Comparison of ENCODE assay signal across 10 cellular contexts in the genomic region with DNA sequence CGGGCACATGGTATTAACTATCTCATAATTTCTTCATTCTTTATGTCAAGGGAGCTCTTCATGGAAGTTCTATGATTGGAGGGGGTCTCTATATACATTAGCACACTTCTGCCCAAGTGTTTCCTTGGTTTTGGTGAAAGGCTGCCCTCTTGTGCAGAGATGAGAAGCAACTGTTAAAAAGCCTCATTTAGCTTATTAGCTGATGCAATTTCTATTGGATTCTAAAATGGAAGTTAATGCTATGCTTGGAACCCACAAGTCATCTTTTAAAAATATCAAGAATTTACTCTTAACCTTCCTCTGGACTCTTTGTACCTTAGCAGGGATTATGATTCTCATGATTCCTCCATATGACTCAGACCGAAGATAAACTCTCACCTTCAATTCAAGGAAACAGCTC.
A peak's percentile ranks its signal among the peaks of the same experiment; 100 is the strongest.
DNase-seq lines count a peak whose midpoint lies in the region; ATAC-seq and TF ChIP-seq lines count a peak whose summit lies in the region.
"Had no signal": no experiment of that assay in that cellular context is flagged by ENCODE, and none has a peak within 500 bp of the region (broad histone marks: within the 10 kb centered on the region; RNA-seq: fewer than 3 reads in every experiment).

No MANE protein-coding gene starts in this region.

- intact Hi-C loops in dorsolateral prefrontal cortex (cut with DNase I) = no loop called here

- H3K27ac ChIP-seq in GM23338 (ENCODE audit: low read depth) (no peak overlapping the region), dorsolateral prefrontal cortex (peak overlapping the region in 1 of 59 donors; percentile 6)

- no peaks in the 10 kb centered on the region for H3F3A ChIP-seq in GM23338 (replicated peaks; ENCODE audit: low read depth)

- peaks cover 10% of the 10 kb centered on the region for H3K4me1 ChIP-seq in GM23338 (ENCODE audit: insufficient read depth)

- H3K27ac Mint-ChIP-seq in GM23338 = peak overlapping the region; percentile 28
- H3K27ac Mint-ChIP-seq: activated naive CD8-positive, alpha-beta T cell treated with anti-CD3 and anti-CD28 coated beads, Interleukin-2, amount 10 ng/mL, durations not matched to agents 7 days and 5 days; T-helper 1 cell treated with Interleukin-12 subunit alpha and Interleukin-12 subunit beta and Interleukin-4 antibody, amounts not matched to agents 30 μg/mL and 1 μg/mL, for 36 hours had no signal

- no peaks in the 10 kb centered on the region for H3K27me3 ChIP-seq in GM23338 (ENCODE audit: insufficient read depth)
- H3K27me3 ChIP-seq in dorsolateral prefrontal cortex = peaks cover 0 to 3% (median 0%) of the 10 kb centered on the region in 45 donors

- no peaks in the 10 kb centered on the region for H3K79me2 ChIP-seq in GM23338 (replicated peaks; ENCODE audit: insufficient read depth)

- no peaks in the 10 kb centered on the region for H3K36me3 ChIP-seq in GM23338 (ENCODE audit: insufficient read depth)

- peak; percentile 63 to 77 for TF ChIP-seq CTCF in GM23338 (conservative IDR thresholded peaks at IDR 0.05; ENCODE audit: low read depth in 2 of 2)
- peak in 40 of 56 donors; percentile 3 to 61 (median 38) for TF ChIP-seq CTCF in dorsolateral prefrontal cortex (IDR thresholded peaks at IDR 0.05 in 54 of 56, conservative IDR thresholded peaks at IDR 0.05 in 2 of 56; ENCODE audit: low read depth in 1 of 56, partially characterized antibody in 56 of 56)

- no peaks in the 10 kb centered on the region for H4K20me1 ChIP-seq in GM23338 (replicated peaks; ENCODE audit: insufficient read depth)

- peak overlapping the region; percentile 7; the same call in 1 of the 2 replicates for H2AFZ ChIP-seq in GM23338

- no peaks in the 10 kb centered on the region for H3K27me3 Mint-ChIP-seq in GM23338 (ENCODE audit: insufficient read depth, low read depth, poor library complexity)
- H3K27me3 Mint-ChIP-seq: activated naive CD8-positive, alpha-beta T cell treated with anti-CD3 and anti-CD28 coated beads, Interleukin-2, amount 10 ng/mL, durations not matched to agents 7 days and 5 days had no signal

- DNase-seq in GM23338 (ENCODE audit: low spot score) (peak; percentile 61), NCI-H226 (peak; percentile 26), dorsolateral prefrontal cortex (no peak), pons (ENCODE audit: low spot score) (peak; percentile 52), 8988T (no peak)
- DNase-seq: activated naive CD8-positive, alpha-beta T cell treated with anti-CD3 and anti-CD28 coated beads, Interleukin-2, amount 10 ng/mL, durations not matched to agents 7 days and 5 days had no signal

- no peaks in the 10 kb centered on the region for H3K9me2 ChIP-seq in GM23338 (ENCODE audit: insufficient read depth)

- H3K4me2 ChIP-seq in GM23338 = no peak overlapping the region

- peaks cover 8% of the 10 kb centered on the region; the same call in 2 of the 3 replicates for H3K36me3 Mint-ChIP-seq in GM23338 (ENCODE audit: low read depth)
- H3K36me3 Mint-ChIP-seq: activated naive CD8-positive, alpha-beta T cell treated with anti-CD3 and anti-CD28 coated beads, Interleukin-2, amount 10 ng/mL, durations not matched to agents 7 days and 5 days had no signal

- ATAC-seq in GM23338 = peak; percentile 75
- ATAC-seq in GM21619 (IDR thresholded peaks at IDR 0.05; ENCODE audit: unreplicated experiment) = no peak
- no peak for ATAC-seq in GM21529 (IDR thresholded peaks at IDR 0.05; ENCODE audit: unreplicated experiment)
- ATAC-seq in GM21825 (IDR thresholded peaks at IDR 0.05; ENCODE audit: unreplicated experiment) = no peak

- peaks cover 8% of the 10 kb centered on the region; the same call in 1 of the 3 replicates for H3K4me1 Mint-ChIP-seq in GM23338
- H3K4me1 Mint-ChIP-seq: activated naive CD8-positive, alpha-beta T cell treated with anti-CD3 and anti-CD28 coated beads, Interleukin-2, amount 10 ng/mL, durations not matched to agents 7 days and 5 days had no signal

- peaks cover 8% of the 10 kb centered on the region for H3K9me3 Mint-ChIP-seq in GM23338
- H3K9me3 Mint-ChIP-seq: T-helper 1 cell treated with Interleukin-12 subunit alpha and Interleukin-12 subunit beta and Interleukin-4 antibody, amounts not matched to agents 30 μg/mL and 1 μg/mL, for 36 hours had no signal

- H3K4me3 Mint-ChIP-seq in GM23338 = no peak overlapping the region
- H3K4me3 Mint-ChIP-seq: activated naive CD8-positive, alpha-beta T cell treated with anti-CD3 and anti-CD28 coated beads, Interleukin-2, amount 10 ng/mL, durations not matched to agents 7 days and 5 days; T-helper 1 cell treated with Interleukin-12 subunit alpha and Interleukin-12 subunit beta and Interleukin-4 antibody, amounts not matched to agents 30 μg/mL and 1 μg/mL, for 36 hours had no signal

- H3K4me3 ChIP-seq in GM23338 (no peak overlapping the region), dorsolateral prefrontal cortex (no peak overlapping the region)

TF ChIP-seq in GM23338, 12 proteins besides CTCF, POLR2A, EP300 and RAD21 (continues in another document):
- TF ChIP-seq STAT1 (IDR thresholded peaks at IDR 0.05; ENCODE audit: unreplicated experiment) = no peak
- TF ChIP-seq, protein P1, sequence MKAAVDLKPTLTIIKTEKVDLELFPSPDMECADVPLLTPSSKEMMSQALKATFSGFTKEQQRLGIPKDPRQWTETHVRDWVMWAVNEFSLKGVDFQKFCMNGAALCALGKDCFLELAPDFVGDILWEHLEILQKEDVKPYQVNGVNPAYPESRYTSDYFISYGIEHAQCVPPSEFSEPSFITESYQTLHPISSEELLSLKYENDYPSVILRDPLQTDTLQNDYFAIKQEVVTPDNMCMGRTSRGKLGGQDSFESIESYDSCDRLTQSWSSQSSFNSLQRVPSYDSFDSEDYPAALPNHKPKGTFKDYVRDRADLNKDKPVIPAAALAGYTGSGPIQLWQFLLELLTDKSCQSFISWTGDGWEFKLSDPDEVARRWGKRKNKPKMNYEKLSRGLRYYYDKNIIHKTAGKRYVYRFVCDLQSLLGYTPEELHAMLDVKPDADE (IDR thresholded peaks at IDR 0.05) = no peak
- no peak for TF ChIP-seq JUNB (IDR thresholded peaks at IDR 0.05; ENCODE audit: unreplicated experiment)
- no peak for TF ChIP-seq EZH2phosphoT487 (IDR thresholded peaks at IDR 0.05; ENCODE audit: unreplicated experiment)
- TF ChIP-seq CREB1 (CRISPR knock-in tag; IDR thresholded peaks at IDR 0.05; ENCODE audit: low read depth) = no peak
- TF ChIP-seq, protein P2, sequence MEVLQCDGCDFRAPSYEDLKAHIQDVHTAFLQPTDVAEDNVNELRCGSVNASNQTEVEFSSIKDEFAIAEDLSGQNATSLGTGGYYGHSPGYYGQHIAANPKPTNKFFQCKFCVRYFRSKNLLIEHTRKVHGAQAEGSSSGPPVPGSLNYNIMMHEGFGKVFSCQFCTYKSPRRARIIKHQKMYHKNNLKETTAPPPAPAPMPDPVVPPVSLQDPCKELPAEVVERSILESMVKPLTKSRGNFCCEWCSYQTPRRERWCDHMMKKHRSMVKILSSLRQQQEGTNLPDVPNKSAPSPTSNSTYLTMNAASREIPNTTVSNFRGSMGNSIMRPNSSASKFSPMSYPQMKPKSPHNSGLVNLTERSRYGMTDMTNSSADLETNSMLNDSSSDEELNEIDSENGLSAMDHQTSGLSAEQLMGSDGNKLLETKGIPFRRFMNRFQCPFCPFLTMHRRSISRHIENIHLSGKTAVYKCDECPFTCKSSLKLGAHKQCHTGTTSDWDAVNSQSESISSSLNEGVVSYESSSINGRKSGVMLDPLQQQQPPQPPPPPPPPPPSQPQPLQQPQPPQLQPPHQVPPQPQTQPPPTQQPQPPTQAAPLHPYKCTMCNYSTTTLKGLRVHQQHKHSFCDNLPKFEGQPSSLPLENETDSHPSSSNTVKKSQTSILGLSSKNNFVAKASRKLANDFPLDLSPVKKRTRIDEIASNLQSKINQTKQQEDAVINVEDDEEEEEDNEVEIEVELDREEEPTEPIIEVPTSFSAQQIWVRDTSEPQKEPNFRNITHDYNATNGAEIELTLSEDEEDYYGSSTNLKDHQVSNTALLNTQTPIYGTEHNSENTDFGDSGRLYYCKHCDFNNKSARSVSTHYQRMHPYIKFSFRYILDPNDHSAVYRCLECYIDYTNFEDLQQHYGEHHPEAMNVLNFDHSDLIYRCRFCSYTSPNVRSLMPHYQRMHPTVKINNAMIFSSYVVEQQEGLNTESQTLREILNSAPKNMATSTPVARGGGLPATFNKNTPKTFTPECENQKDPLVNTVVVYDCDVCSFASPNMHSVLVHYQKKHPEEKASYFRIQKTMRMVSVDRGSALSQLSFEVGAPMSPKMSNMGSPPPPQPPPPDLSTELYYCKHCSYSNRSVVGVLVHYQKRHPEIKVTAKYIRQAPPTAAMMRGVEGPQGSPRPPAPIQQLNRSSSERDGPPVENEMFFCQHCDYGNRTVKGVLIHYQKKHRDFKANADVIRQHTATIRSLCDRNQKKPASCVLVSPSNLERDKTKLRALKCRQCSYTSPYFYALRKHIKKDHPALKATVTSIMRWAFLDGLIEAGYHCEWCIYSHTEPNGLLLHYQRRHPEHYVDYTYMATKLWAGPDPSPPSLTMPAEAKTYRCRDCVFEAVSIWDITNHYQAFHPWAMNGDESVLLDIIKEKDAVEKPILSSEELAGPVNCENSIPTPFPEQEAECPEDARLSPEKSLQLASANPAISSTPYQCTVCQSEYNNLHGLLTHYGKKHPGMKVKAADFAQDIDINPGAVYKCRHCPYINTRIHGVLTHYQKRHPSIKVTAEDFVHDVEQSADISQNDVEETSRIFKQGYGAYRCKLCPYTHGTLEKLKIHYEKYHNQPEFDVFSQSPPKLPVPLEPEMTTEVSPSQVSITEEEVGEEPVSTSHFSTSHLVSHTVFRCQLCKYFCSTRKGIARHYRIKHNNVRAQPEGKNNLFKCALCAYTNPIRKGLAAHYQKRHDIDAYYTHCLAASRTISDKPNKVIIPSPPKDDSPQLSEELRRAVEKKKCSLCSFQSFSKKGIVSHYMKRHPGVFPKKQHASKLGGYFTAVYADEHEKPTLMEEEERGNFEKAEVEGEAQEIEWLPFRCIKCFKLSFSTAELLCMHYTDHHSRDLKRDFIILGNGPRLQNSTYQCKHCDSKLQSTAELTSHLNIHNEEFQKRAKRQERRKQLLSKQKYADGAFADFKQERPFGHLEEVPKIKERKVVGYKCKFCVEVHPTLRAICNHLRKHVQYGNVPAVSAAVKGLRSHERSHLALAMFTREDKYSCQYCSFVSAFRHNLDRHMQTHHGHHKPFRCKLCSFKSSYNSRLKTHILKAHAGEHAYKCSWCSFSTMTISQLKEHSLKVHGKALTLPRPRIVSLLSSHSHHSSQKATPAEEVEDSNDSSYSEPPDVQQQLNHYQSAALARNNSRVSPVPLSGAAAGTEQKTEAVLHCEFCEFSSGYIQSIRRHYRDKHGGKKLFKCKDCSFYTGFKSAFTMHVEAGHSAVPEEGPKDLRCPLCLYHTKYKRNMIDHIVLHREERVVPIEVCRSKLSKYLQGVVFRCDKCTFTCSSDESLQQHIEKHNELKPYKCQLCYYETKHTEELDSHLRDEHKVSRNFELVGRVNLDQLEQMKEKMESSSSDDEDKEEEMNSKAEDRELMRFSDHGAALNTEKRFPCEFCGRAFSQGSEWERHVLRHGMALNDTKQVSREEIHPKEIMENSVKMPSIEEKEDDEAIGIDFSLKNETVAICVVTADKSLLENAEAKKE (CRISPR knock-in tag; IDR thresholded peaks at IDR 0.05) = no peak
- TF ChIP-seq POLR2AphosphoS5 (IDR thresholded peaks at IDR 0.05; ENCODE audit: low read depth) = no peak
- no peak for TF ChIP-seq EZH2 (IDR thresholded peaks at IDR 0.05; ENCODE audit: low read depth, unreplicated experiment)
- no peak for TF ChIP-seq NANOG (IDR thresholded peaks at IDR 0.05; ENCODE audit: borderline replicate concordance)

Comparison
In these comparisons a context has a peak if more than half of its experiments do, and no peak if none do; other contexts are left out.
1. DNase-seq: peak in GM23338 (single experiment), NCI-H226 (single experiment) and pons (single experiment); none in dorsolateral prefrontal cortex (0 of 10) and 8988T (single experiment).